In the genomic region with DNA sequence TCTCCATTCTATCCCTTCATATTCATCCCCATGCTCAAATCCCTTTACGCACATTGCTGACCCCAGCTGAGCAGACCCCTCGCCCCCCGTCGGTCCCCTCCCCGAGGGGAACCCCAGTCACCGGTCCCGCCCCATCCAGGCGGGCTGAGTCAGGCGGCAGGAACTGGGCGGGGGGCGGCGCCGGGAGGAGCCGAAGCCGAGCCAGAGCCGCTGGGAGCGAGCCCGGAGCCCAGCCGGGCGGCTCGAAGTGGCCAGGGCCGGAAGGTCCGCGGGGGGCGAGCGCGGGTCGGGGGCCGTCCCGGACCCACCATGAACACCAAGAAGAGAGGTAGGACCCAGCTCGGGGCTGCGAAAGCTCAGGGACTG, we compare ENCODE assay signal across 8 cellular contexts. TPM values are rescaled to one million over a fixed set of nuclear protein-coding genes. Genes with fewer than 3 reads are reported as not detected.
A peak's percentile ranks its signal among the peaks of the same experiment; 100 is the strongest.
DNase-seq lines count a peak whose midpoint lies in the region; ATAC-seq and TF ChIP-seq lines count a peak whose summit lies in the region.

No MANE protein-coding gene starts in this region.

- peaks cover 24% of the 10 kb centered on the region for H3K4me1 Mint-ChIP-seq in activated T-helper 17 cell treated with anti-CD3 and anti-CD28 coated beads, Interleukin-2, amount 50 U/mL, for 72 hours
- peaks cover 34% of the 10 kb centered on the region for H3K4me1 Mint-ChIP-seq in nephron progenitor cell

- no peaks in the 10 kb centered on the region for H3K27me3 Mint-ChIP-seq in activated T-helper 17 cell treated with anti-CD3 and anti-CD28 coated beads, Interleukin-2, amount 50 U/mL, for 72 hours
- H3K27me3 Mint-ChIP-seq in nephron progenitor cell (ENCODE audit: low read depth, poor library complexity), result peaks cover 82% of the 10 kb centered on the region

- peaks cover 31% of the 10 kb centered on the region for H3K36me3 ChIP-seq in KOPT-K1 (ENCODE audit: insufficient read depth, low read length)

- H3K9me3 Mint-ChIP-seq in activated T-helper 17 cell treated with anti-CD3 and anti-CD28 coated beads, Interleukin-2, amount 50 U/mL, for 72 hours, result no peaks in the 10 kb centered on the region
- no peaks in the 10 kb centered on the region for H3K9me3 Mint-ChIP-seq in nephron progenitor cell

- H3K9me3 ChIP-seq in KOPT-K1 (ENCODE audit: insufficient read depth, low read length, poor library complexity, severe bottlenecking), result no peaks in the 10 kb centered on the region

- H3K4me3 Mint-ChIP-seq in activated T-helper 17 cell treated with anti-CD3 and anti-CD28 coated beads, Interleukin-2, amount 50 U/mL, for 72 hours, result peak overlapping the region; percentile 88
- peak overlapping the region; percentile 84 for H3K4me3 Mint-ChIP-seq in nephron progenitor cell

- peak; percentile 43 for DNase-seq in GM12865 (ENCODE audit: low read depth)
- DNase-seq in fibroblast of villous mesenchyme (ENCODE audit: low read depth), result peak; percentile 46
- DNase-seq in nephron progenitor cell, result peak; percentile 68
- no peak for DNase-seq in COLO829 (ENCODE audit: low spot score)
- no peak for DNase-seq in H4 (ENCODE audit: low spot score)
- DNase-seq in NCI-H1694 (lab: John Stamatoyannopoulos, UW), result no peak

- H3K36me3 Mint-ChIP-seq in activated T-helper 17 cell treated with anti-CD3 and anti-CD28 coated beads, Interleukin-2, amount 50 U/mL, for 72 hours (ENCODE audit: low read depth), result peaks cover 37% of the 10 kb centered on the region
- peaks cover 33% of the 10 kb centered on the region for H3K36me3 Mint-ChIP-seq in nephron progenitor cell (ENCODE audit: low read depth)

- peak overlapping the region; percentile 74 for H3K27ac Mint-ChIP-seq in activated T-helper 17 cell treated with anti-CD3 and anti-CD28 coated beads, Interleukin-2, amount 50 U/mL, for 72 hours
- no peak overlapping the region for H3K27ac Mint-ChIP-seq in nephron progenitor cell

- H3K4me3 ChIP-seq in GM12865 (ENCODE audit: low read depth, low read length), result peak overlapping the region; percentile 66
- peak overlapping the region; percentile 75 for H3K4me3 ChIP-seq in fibroblast of villous mesenchyme (ENCODE audit: low read depth, low read length)

- ATAC-seq in activated T-helper 17 cell treated with anti-CD3 and anti-CD28 coated beads, Interleukin-2, amount 50 U/mL, for 72 hours (replicated peaks), result peak; percentile 83

- H3K27ac ChIP-seq in KOPT-K1 (ENCODE audit: low read depth, low read length, poor library complexity, severe bottlenecking), result peak overlapping the region; percentile 70

- TF ChIP-seq CTCF in GM12865 (IDR thresholded peaks at IDR 0.05; ENCODE audit: insufficient read depth, low read depth, low read length, missing control alignments), result no peak
- no peak for TF ChIP-seq CTCF in fibroblast of villous mesenchyme (IDR thresholded peaks at IDR 0.05; ENCODE audit: insufficient read depth, low read depth, low read length)
- TF ChIP-seq CTCF in nephron progenitor cell (IDR thresholded peaks at IDR 0.05), result no peak

RNA-seq across cellular contexts. Expression of a gene that starts 8.6 kb away (rescaled TPM):
- 10 to 100 TPM; 30.4 to 57.0 TPM for total RNA-seq in activated T-helper 17 cell treated with anti-CD3 and anti-CD28 coated beads, Interleukin-2, amount 50 U/mL, for 72 hours
- total RNA-seq in fibroblast of villous mesenchyme, result 25.5 and 35.1 TPM in 2 replicates
- 10.4 and 11.0 TPM in 2 replicates for total RNA-seq in H4 (2014; rRNA removed; shearing (Covaris generic))

RNA-seq across cellular contexts. Expression of a gene that starts 25.1 kb away (rescaled TPM):
- 10 to 100 TPM; 41.2 to 49.4 TPM for total RNA-seq in activated T-helper 17 cell treated with anti-CD3 and anti-CD28 coated beads, Interleukin-2, amount 50 U/mL, for 72 hours
- total RNA-seq in fibroblast of villous mesenchyme, result 26.1 and 33.7 TPM in 2 replicates
- total RNA-seq in H4 (2014; rRNA removed; shearing (Covaris generic)), result 40.9 and 41.3 TPM in 2 replicates

RNA-seq across cellular contexts. Expression of a gene that starts 53.9 kb away (rescaled TPM):
- total RNA-seq in activated T-helper 17 cell treated with anti-CD3 and anti-CD28 coated beads, Interleukin-2, amount 50 U/mL, for 72 hours, result not detected
- total RNA-seq in fibroblast of villous mesenchyme, result not detected in 2 replicates
- not detected in 2 replicates for total RNA-seq in H4 (2014; rRNA removed; shearing (Covaris generic))

RNA-seq across cellular contexts. Expression of a gene that starts 56.3 kb away (rescaled TPM):
- 10 to 100 TPM; 20.6 to 42.1 TPM for total RNA-seq in activated T-helper 17 cell treated with anti-CD3 and anti-CD28 coated beads, Interleukin-2, amount 50 U/mL, for 72 hours
- total RNA-seq in fibroblast of villous mesenchyme, result 107 and 122 TPM in 2 replicates
- 99.0 and 101 TPM in 2 replicates for total RNA-seq in H4 (2014; rRNA removed; shearing (Covaris generic))

Comparison
In these comparisons a context has a peak if more than half of its experiments do, and no peak if none do; other contexts are left out.
1. DNase-seq: peak in GM12865 (single experiment), fibroblast of villous mesenchyme (single experiment) and nephron progenitor cell (single experiment); none in COLO829 (single experiment), H4 (single experiment) and NCI-H1694 (single experiment).